39 cellular contexts compared by ENCODE assay signal in genomic region chr4:122328893-122329292, GRCh38. TPM values are rescaled to one million over a fixed set of nuclear protein-coding genes. Genes with fewer than 3 reads are reported as not detected.
"Had no signal": no experiment of that assay in that cellular context is flagged by ENCODE, and none has a peak within 500 bp of the region (broad histone marks: within the 10 kb centered on the region; RNA-seq: fewer than 3 reads in every experiment).

No MANE protein-coding gene starts in this region.

- H3K4me3 ChIP-seq: MG63 had no signal

- DNase-seq: Kasumi-1, MG63, MM.1S, MV-4-11, NCI-H1048, NCI-H1092, NCI-H1092 treated with DMSO at 0.1 percent for 48 hours, NCI-H1105, NCI-H1105 treated with DMSO at 0.1 percent for 48 hours, NCI-H1417, NCI-H1417 treated with DMSO at 0.1 percent for 48 hours, NCI-H1436, NCI-H1436 treated with DMSO at 0.1 percent for 48 hours, NCI-H146, NCI-H1694, NCI-H1694 treated with DMSO at 0.1 percent for 48 hours, NCI-H187, NCI-H187 treated with DMSO at 0.1 percent for 48 hours, NCI-H1930, NCI-H2029, NCI-H2029 treated with DMSO at 0.1 percent for 48 hours, NCI-H2081, NCI-H2081 treated with DMSO at 0.1 percent for 48 hours, NCI-H2107, NCI-H2171, NCI-H2171 treated with DMSO at 0.1 percent for 48 hours, NCI-H2227 treated with DMSO at 0.1 percent for 48 hours, NCI-H226, NCI-H345, NCI-H446, NCI-H446 treated with DMSO at 0.1 percent for 48 hours, NCI-H510A, NCI-H510A treated with DMSO at 0.1 percent for 48 hours, NCI-H524, NCI-H524 treated with DMSO at 0.1 percent for 48 hours had no signal

- H3K27me3 ChIP-seq: MG63 had no signal

- H3K9me3 ChIP-seq: MG63 had no signal

RNA-seq across cellular contexts. Expression of gene ADAD1, which starts 49.9 kb away (rescaled TPM):
- total RNA-seq: LHCN-M2, M059J, MCF 10A, NCI-H460 had no signal
